In genomic region chr2:170361359-170361936, GRCh38 we compare ENCODE assay signal across 1 cellular context.
TF ChIP-seq lines count a peak whose summit lies in the region.

No MANE protein-coding gene starts in this region.

TF ChIP-seq in endothelial cell of umbilical vein, 7 proteins besides CTCF, POLR2A, EP300 and RAD21:
- TF ChIP-seq GATA2 (IDR thresholded peaks at IDR 0.05; ENCODE audit: insufficient read depth, insufficient read length, low read depth, low read length) (no peak), POLR2AphosphoS5 (IDR thresholded peaks at IDR 0.05; ENCODE audit: insufficient read depth, low read depth, low read length) (no peak), EZH2 (IDR thresholded peaks at IDR 0.05; ENCODE audit: borderline replicate concordance, low read depth, low read length, severe bottlenecking) (no peak), JUN (IDR thresholded peaks at IDR 0.05; ENCODE audit: borderline replicate concordance, insufficient read depth, insufficient read length, low read depth) (no peak), MAX (IDR thresholded peaks at IDR 0.05; ENCODE audit: insufficient read depth, insufficient read length) (no peak)
